ENCODE assay signal across 8 cellular contexts in genomic region chr19:3618144-3618810, GRCh38. TPM values are rescaled to one million over a fixed set of nuclear protein-coding genes. Genes with fewer than 3 reads are reported as not detected.
DNase-seq lines count a peak whose midpoint lies in the region; ATAC-seq and TF ChIP-seq lines count a peak whose summit lies in the region.

No MANE protein-coding gene starts in this region.

- intact Hi-C loops in Right ventricle myocardium superior (cut with DNase I) (loop anchor here (2.0 to 5.0 kb wide), 2 partner anchors 31 to 71 kb away; no protein-coding TSS in a partner anchor), lower leg skin (cut with DNase I; ENCODE audit: low total_unique reads) (loop anchor here (10.0 kb wide), 2 partner anchors 93 to 303 kb away; no protein-coding TSS in a partner anchor)

- TF ChIP-seq CTCF in GM12875 (IDR thresholded peaks at IDR 0.05; ENCODE audit: borderline replicate concordance, insufficient read depth, low read depth, low read length), result peak; percentile 95
- peak; percentile 84 for TF ChIP-seq CTCF in retinal pigment epithelial cell (conservative IDR thresholded peaks at IDR 0.05; ENCODE audit: low read depth, low read length)
- TF ChIP-seq CTCF in lower leg skin (IDR thresholded peaks at IDR 0.05), result peak in 1 of 3 donors; percentile 84

- ATAC-seq in Right ventricle myocardium superior (ENCODE audit: poor library complexity), result peak; percentile 85
- no peak for ATAC-seq in HG02610 (IDR thresholded peaks at IDR 0.05; ENCODE audit: unreplicated experiment)
- ATAC-seq in HG03457 (IDR thresholded peaks at IDR 0.05; ENCODE audit: unreplicated experiment), result no peak

- TF ChIP-seq POLR2A in lower leg skin (IDR thresholded peaks at IDR 0.05), result no peak

- no peak overlapping the region for H3K4me3 ChIP-seq in GM12875 (ENCODE audit: low read depth, low read length)
- H3K4me3 ChIP-seq in retinal pigment epithelial cell (ENCODE audit: low read length), result no peak overlapping the region
- no peak overlapping the region for H3K4me3 ChIP-seq in lower leg skin (ENCODE audit: low read depth, poor library complexity, severe bottlenecking)

- peak; percentile 60 for DNase-seq in activated naive CD4-positive, alpha-beta T cell treated with anti-CD3 and anti-CD28 coated beads, Interleukin-2, amount 50 U/mL, for 16 hours
- DNase-seq in Right ventricle myocardium superior, result peak; percentile 86
- no peak for DNase-seq in retinal pigment epithelial cell (ENCODE audit: low read depth)
- no peak for DNase-seq in lower leg skin (ENCODE audit: low spot score in 2 of 2)

- WGBS in lower leg skin, 2 donors, result 39 to 63% methylated on average over 15 to 18 of the region's 31 CpGs

TF ChIP-seq in PFSK-1, 5 proteins besides CTCF, POLR2A, EP300 and RAD21:
- TF ChIP-seq REST (IDR thresholded peaks at IDR 0.05; ENCODE audit: insufficient read depth in 1 of 2, low read depth in 2 of 2, low read length in 2 of 2), result no peak
- peak; percentile 70 for TF ChIP-seq FOXP2 (optimal IDR thresholded peaks at IDR 0.05; ENCODE audit: borderline replicate concordance, extremely low read depth, extremely low read length, insufficient read depth)

RNA-seq across cellular contexts. Expression of gene CACTIN, which starts 8.3 kb away (rescaled TPM):
- 30.8 TPM for polyA plus RNA-seq in PFSK-1 (2012; ENCODE audit: insufficient read length, low read depth)
- total RNA-seq in Right ventricle myocardium superior (13.7 TPM), lower leg skin (10 to 100 TPM; 21.1 to 46.5 (median 33.6) TPM)

RNA-seq across cellular contexts. Expression of gene TBXA2R, which starts 11.6 kb away (rescaled TPM):
- 1.6 TPM for polyA plus RNA-seq in PFSK-1 (2012; ENCODE audit: insufficient read length, low read depth)
- total RNA-seq in Right ventricle myocardium superior (2.6 TPM), lower leg skin (1 to 10 TPM in 2 of 4 donors, under 1 TPM in 2; 0.20 to 4.2 (median 0.90) TPM)

RNA-seq across cellular contexts. Expression of gene GIPC3, which starts 33.0 kb away (rescaled TPM):
- 8.9 TPM for polyA plus RNA-seq in PFSK-1 (2012; ENCODE audit: insufficient read length, low read depth)
- total RNA-seq in Right ventricle myocardium superior (2.2 TPM), lower leg skin (under 1 TPM in 3 of 4 donors, not detected in 1; 0.19 to 0.52 (median 0.25) TPM)

RNA-seq across cellular contexts. Expression of gene HMG20B, which starts 45.5 kb away (rescaled TPM):
- 60.2 TPM for polyA plus RNA-seq in PFSK-1 (2012; ENCODE audit: insufficient read length, low read depth)
- total RNA-seq in Right ventricle myocardium superior (34.4 TPM), lower leg skin (100 to 1,000 TPM; 112 to 135 (median 123) TPM)

Comparison
In these comparisons a context has a peak if more than half of its experiments do, and no peak if none do; other contexts are left out.
1. DNase-seq: peak in activated naive CD4-positive, alpha-beta T cell treated with anti-CD3 and anti-CD28 coated beads, Interleukin-2, amount 50 U/mL, for 16 hours (single experiment) and Right ventricle myocardium superior (single experiment); none in retinal pigment epithelial cell (single experiment) and lower leg skin (0 of 2).